In genomic region chr12:12976366-12976765, GRCh38 we compare ENCODE assay signal across 9 cellular contexts. TPM values are rescaled to one million over a fixed set of nuclear protein-coding genes. Genes with fewer than 3 reads are reported as not detected.
DNase-seq lines count a peak whose midpoint lies in the region; ATAC-seq and TF ChIP-seq lines count a peak whose summit lies in the region.
"Had no signal": no experiment of that assay in that cellular context is flagged by ENCODE, and none has a peak within 500 bp of the region (broad histone marks: within the 10 kb centered on the region; RNA-seq: fewer than 3 reads in every experiment).

No MANE protein-coding gene starts in this region.

- no peaks in the 10 kb centered on the region for H3K27me3 ChIP-seq in thyroid gland

- peaks cover 11% of the 10 kb centered on the region for H3K9me3 Mint-ChIP-seq in chondrocyte (ENCODE audit: low read depth)

- DNase-seq in HS-27A (ENCODE audit: low read depth) = peak; percentile 78
- DNase-seq in chondrocyte (ENCODE audit: low spot score) = no peak
- DNase-seq in kidney tubule cell (ENCODE audit: low spot score) = peak; percentile 88
- DNase-seq in thyroid gland = no peak
- no peak for DNase-seq in HuH-7 (ENCODE audit: low spot score)
- no peak for DNase-seq in T-helper 2 cell
- DNase-seq: activated T-cell treated with anti-CD3 and anti-CD28 coated beads for 4 hours had no signal

- 75 to 81% methylated on average over 2 of the region's 2 CpGs for WGBS in thyroid gland, 2 donors

- peaks cover 27% of the 10 kb centered on the region for H3K4me1 Mint-ChIP-seq in chondrocyte (ENCODE audit: low read depth)

- no peak overlapping the region for H3K4me3 ChIP-seq in thyroid gland (replicated peaks in 1 of 3)

- H3K36me3 Mint-ChIP-seq in chondrocyte (ENCODE audit: low read depth) = peaks cover 36% of the 10 kb centered on the region

- TF ChIP-seq CTCF in chondrocyte (IDR thresholded peaks at IDR 0.05) = no peak
- no peak for TF ChIP-seq CTCF in thyroid gland (IDR thresholded peaks at IDR 0.05)

- no peaks in the 10 kb centered on the region for H3K27me3 Mint-ChIP-seq in chondrocyte (ENCODE audit: low read depth)

- peak overlapping the region; percentile 88 for H3K27ac Mint-ChIP-seq in chondrocyte (ENCODE audit: unreplicated experiment)

- intact Hi-C loops in thyroid gland (cut with DNase I) = no loop called here

- ATAC-seq in HG02973 (IDR thresholded peaks at IDR 0.05; ENCODE audit: unreplicated experiment) (no peak), HG03280 (IDR thresholded peaks at IDR 0.05; ENCODE audit: unreplicated experiment) (no peak)

- peaks cover 14 to 41% of the 10 kb centered on the region in 2 donors for H3K4me1 ChIP-seq in thyroid gland

- H3K27ac ChIP-seq in thyroid gland = peak overlapping the region in 2 of 3 donors; percentile 27 to 48

- no peak overlapping the region for H3K4me3 Mint-ChIP-seq in chondrocyte (ENCODE audit: unreplicated experiment)

- peaks cover 30 to 53% of the 10 kb centered on the region in 2 donors for H3K36me3 ChIP-seq in thyroid gland

- TF ChIP-seq POLR2A in thyroid gland (IDR thresholded peaks at IDR 0.05) = no peak

- H3K9me3 ChIP-seq in thyroid gland = no peaks in the 10 kb centered on the region

RNA-seq across cellular contexts. Expression of gene HEBP1, which starts 23.7 kb away (rescaled TPM):
- total RNA-seq in chondrocyte (39.7 to 52.3 TPM (median 50.7 TPM) in 3 replicates), thyroid gland (100 to 1,000 TPM in 1 of 4 donors, 10 to 100 TPM in 3; 80.4 to 125 (median 91.3) TPM)

RNA-seq across cellular contexts. Expression of gene GPRC5D, which starts 24.4 kb away (rescaled TPM):
- total RNA-seq in chondrocyte (not detected in 3 replicates), thyroid gland (not detected)

Comparison
In these comparisons a context has a peak if more than half of its experiments do, and no peak if none do; other contexts are left out.
1. DNase-seq: peak in HS-27A (single experiment) and kidney tubule cell (single experiment); none in chondrocyte (single experiment), thyroid gland (0 of 2), HuH-7 (single experiment) and T-helper 2 cell (0 of 5).